ENCODE assay signal across 17 cellular contexts in the genomic region with DNA sequence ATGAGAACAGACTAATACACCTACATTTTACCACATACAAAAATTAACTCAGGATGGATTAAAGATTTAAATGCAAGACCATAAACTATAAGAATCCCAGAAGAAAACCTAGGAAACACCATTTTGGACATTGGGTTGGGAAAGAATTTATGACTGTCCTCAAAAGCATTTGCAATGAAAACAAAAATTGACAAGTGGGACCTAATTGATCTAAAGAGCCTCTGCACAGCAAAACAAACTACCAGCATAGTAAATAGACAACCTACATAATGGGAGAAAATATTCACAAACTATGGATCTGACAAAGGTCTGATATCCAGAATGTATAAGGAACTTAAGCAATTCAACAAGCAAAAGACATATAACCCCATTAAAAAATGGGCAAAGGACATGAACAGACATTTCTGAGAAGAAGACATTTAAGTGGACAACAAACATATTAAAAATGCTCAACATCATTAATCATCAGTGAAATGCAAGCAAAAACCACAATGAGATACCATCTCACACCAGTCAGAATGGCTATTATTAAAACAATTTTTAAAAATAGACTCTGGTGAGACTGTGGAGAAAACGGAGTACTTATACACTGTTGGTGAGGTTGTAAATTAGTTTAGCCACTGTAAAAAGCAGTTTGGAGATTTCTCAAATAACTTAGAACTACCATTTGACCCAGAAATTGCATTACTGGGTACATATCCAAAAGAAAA.
"Had no signal": no experiment of that assay in that cellular context is flagged by ENCODE, and none has a peak within 500 bp of the region (broad histone marks: within the 10 kb centered on the region; RNA-seq: fewer than 3 reads in every experiment).

No MANE protein-coding gene starts in this region.

- ATAC-seq: activated T-cell treated with anti-CD3 and anti-CD28 coated beads, Interleukin-2, amount 50 U/mL, for 4 hours; lower lobe of right lung; natural killer cell; stimulated activated memory B cell treated with anti-CD40 and anti-IgM and Interleukin-4, amounts not matched to agents 10 μg/mL and 1 μg/mL and 100 μg/mL, for 72 hours had no signal

- H3K4me3 ChIP-seq: coronary artery, lower lobe of right lung, right atrium auricular region, tibial nerve had no signal

- H3K27ac ChIP-seq: coronary artery, lower lobe of right lung, right atrium auricular region, tibial nerve, VCaP had no signal

- DNase-seq: activated CD4-positive, alpha-beta memory T cell treated with anti-CD3 and anti-CD28 coated beads for 36 hours; activated gamma-delta T cell; activated T-cell treated with anti-CD3 and anti-CD28 coated beads, Interleukin-2, amount 50 U/mL, for 4 hours; anterior cingulate cortex; caudate nucleus; effector CD8-positive, alpha-beta T cell; glutamatergic neuron; lower lobe of right lung; natural killer cell; nucleus accumbens; stimulated activated CD4-positive, alpha-beta T cell treated with anti-CD3 and anti-CD28 coated beads, Interleukin-1b, Interleukin-23, amount 100 ng/mL, for 48 hours; T1000 had no signal

- H3K27me3 ChIP-seq: right atrium auricular region, tibial nerve had no signal

- H3K36me3 ChIP-seq: lower lobe of right lung, right atrium auricular region, tibial nerve had no signal

- H3K9me3 ChIP-seq: lower lobe of right lung, right atrium auricular region, tibial nerve had no signal

- H3K4me1 ChIP-seq: lower lobe of right lung, right atrium auricular region, tibial nerve had no signal
